1 cellular context compared by ENCODE assay signal in the genomic region with DNA sequence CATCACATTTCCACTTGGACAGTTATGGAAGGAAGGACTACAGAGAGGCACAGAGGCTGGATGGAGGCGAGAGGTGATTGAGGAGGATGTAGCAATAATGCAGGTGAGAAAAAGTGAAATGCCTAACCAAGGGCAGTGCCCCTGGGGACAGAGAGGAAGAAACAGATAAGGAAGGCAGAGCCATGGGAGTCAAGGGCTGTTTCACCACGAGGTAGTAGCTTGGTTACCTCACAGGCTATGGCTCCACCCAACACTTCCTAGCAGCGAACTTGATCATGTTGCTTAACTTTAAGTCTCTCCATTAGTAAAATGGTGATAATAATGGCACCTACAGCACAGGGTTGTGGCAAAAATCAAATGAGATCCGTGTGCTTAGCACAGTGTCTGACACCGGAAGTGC.
TF ChIP-seq lines count a peak whose summit lies in the region.

No MANE protein-coding gene starts in this region.

TF ChIP-seq in K562, 482 proteins besides CTCF, POLR2A, EP300 and RAD21:
- peak; percentile 67 for TF ChIP-seq CEBPB (tag; IDR thresholded peaks at IDR 0.05)
- TF ChIP-seq JUND (IDR thresholded peaks at IDR 0.05; ENCODE audit: borderline replicate concordance, low read depth, low read length) = no peak
- TF ChIP-seq JUND (tag; IDR thresholded peaks at IDR 0.05; ENCODE audit: borderline replicate concordance, low read depth, low read length) = 0 out of 3 replicates have a peak, but pooled peaks have one; percentile 3
- TF ChIP-seq ZNF408 (CRISPR knock-in tag; IDR thresholded peaks at IDR 0.05; ENCODE audit: low read depth) = no peak
- no peak for TF ChIP-seq FOXJ2 (tag; IDR thresholded peaks at IDR 0.05)
- peak; percentile 31; the same call in 1 of the 2 replicates for TF ChIP-seq DPF2 (IDR thresholded peaks at IDR 0.05)
- no peak for TF ChIP-seq ERF (CRISPR knock-in tag; IDR thresholded peaks at IDR 0.05)
- no peak for TF ChIP-seq ZNF668 (CRISPR knock-in tag; IDR thresholded peaks at IDR 0.05)
- TF ChIP-seq ETS2 (tag; IDR thresholded peaks at IDR 0.05; ENCODE audit: borderline replicate concordance, poor library complexity, severe bottlenecking) = no peak
- TF ChIP-seq, protein P1, sequence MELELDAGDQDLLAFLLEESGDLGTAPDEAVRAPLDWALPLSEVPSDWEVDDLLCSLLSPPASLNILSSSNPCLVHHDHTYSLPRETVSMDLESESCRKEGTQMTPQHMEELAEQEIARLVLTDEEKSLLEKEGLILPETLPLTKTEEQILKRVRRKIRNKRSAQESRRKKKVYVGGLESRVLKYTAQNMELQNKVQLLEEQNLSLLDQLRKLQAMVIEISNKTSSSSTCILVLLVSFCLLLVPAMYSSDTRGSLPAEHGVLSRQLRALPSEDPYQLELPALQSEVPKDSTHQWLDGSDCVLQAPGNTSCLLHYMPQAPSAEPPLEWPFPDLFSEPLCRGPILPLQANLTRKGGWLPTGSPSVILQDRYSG (tag; conservative IDR thresholded peaks at IDR 0.05; ENCODE audit: low read depth) = no peak
- no peak for TF ChIP-seq CEBPG (CRISPR knock-in tag; IDR thresholded peaks at IDR 0.05)
- peak; percentile 58 to 79 for TF ChIP-seq CEBPG (tag; conservative IDR thresholded peaks at IDR 0.05 in 1 of 2, IDR thresholded peaks at IDR 0.05 in 1 of 2)
- no peak for TF ChIP-seq SRF (CRISPR knock-in tag; IDR thresholded peaks at IDR 0.05)
- no peak for TF ChIP-seq CBX1 (IDR thresholded peaks at IDR 0.05; ENCODE audit: low read depth)
- TF ChIP-seq, protein P2, sequence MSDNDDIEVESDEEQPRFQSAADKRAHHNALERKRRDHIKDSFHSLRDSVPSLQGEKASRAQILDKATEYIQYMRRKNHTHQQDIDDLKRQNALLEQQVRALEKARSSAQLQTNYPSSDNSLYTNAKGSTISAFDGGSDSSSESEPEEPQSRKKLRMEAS (CRISPR knock-in tag; IDR thresholded peaks at IDR 0.05) = peak; percentile 53
- TF ChIP-seq HEY1 (CRISPR knock-in tag; IDR thresholded peaks at IDR 0.05; ENCODE audit: borderline replicate concordance) = no peak
